8 cellular contexts compared by ENCODE assay signal in the genomic region with DNA sequence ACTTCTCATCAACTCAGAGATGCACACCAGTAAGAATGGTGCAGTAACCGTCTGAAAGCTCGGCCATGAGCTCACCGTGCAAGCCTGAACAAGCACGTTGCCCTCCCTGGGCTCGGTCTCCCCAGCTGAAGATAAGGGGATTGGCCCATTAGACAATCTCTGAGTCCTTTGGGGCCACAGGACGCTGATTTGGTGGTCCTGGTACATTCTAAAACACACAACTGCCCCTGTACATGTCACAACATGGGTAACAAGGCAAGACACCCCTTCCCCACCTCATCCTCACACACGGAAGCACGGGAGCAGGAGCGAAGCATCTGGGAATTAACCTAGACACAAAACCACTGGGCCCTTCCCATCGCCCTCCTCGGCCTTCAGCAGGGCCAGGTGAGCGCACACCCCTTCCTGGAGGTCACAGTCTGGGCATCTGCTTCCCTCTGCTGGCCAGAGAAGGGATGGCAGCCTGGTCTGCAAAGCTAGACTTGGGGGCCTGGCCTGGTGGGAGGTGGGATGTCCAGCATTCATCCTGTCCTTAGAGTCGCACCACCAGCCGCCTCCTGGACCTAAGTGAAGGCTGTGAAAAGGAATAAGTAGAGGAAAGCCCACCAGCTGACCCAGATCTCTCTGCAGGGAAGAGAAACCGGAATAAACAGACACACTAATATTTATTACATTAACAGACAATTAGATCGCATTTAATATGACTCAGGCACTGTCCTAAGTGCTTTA. TPM values are rescaled to one million over a fixed set of nuclear protein-coding genes. Genes with fewer than 3 reads are reported as not detected.
DNase-seq lines count a peak whose midpoint lies in the region; ATAC-seq and TF ChIP-seq lines count a peak whose summit lies in the region.

No MANE protein-coding gene starts in this region.

- TF ChIP-seq CTCF in foreskin fibroblast (IDR thresholded peaks at IDR 0.05; ENCODE audit: low read depth, low read length) (peak; percentile 96), osteocyte (IDR thresholded peaks at IDR 0.05) (peak; percentile 83), upper lobe of left lung (IDR thresholded peaks at IDR 0.05) (peak; percentile 83 to 95 (median 90))

- H3K4me1 Mint-ChIP-seq in osteocyte (ENCODE audit: unreplicated experiment) = no peaks in the 10 kb centered on the region

- H3K9me3 ChIP-seq in upper lobe of left lung = no peaks in the 10 kb centered on the region

- peak; percentile 66 for ATAC-seq in HG03521 (IDR thresholded peaks at IDR 0.05; ENCODE audit: unreplicated experiment)
- ATAC-seq in upper lobe of left lung (ENCODE audit: low FRiP score in 2 of 2) = peak; percentile 76 to 87

- no peak overlapping the region for H3K27ac Mint-ChIP-seq in osteocyte (ENCODE audit: unreplicated experiment)

- 18 to 34% methylated on average over 8 to 16 of the region's 16 CpGs for WGBS in upper lobe of left lung, 2 donors

- H3K36me3 Mint-ChIP-seq in osteocyte (ENCODE audit: unreplicated experiment) = peaks cover 2% of the 10 kb centered on the region

- H3K36me3 ChIP-seq in upper lobe of left lung = no peaks in the 10 kb centered on the region

- no peak for TF ChIP-seq POLR2A in upper lobe of left lung (IDR thresholded peaks at IDR 0.05)

- peaks cover 65% of the 10 kb centered on the region for H3K27me3 Mint-ChIP-seq in osteocyte (ENCODE audit: unreplicated experiment)

- H3K4me1 ChIP-seq in upper lobe of left lung = no peaks in the 10 kb centered on the region

- H3K27ac ChIP-seq in upper lobe of left lung = no peak overlapping the region

- no peak for TF ChIP-seq EP300 in upper lobe of left lung (IDR thresholded peaks at IDR 0.05)

- no peak overlapping the region for H3K4me3 Mint-ChIP-seq in osteocyte (ENCODE audit: unreplicated experiment)

- no peak overlapping the region for H3K4me3 ChIP-seq in foreskin fibroblast (ENCODE audit: low read depth in 1 of 2, low read length in 2 of 2)
- H3K4me3 ChIP-seq in upper lobe of left lung = no peak overlapping the region

- H3K27me3 ChIP-seq in upper lobe of left lung = no peaks in the 10 kb centered on the region

- H3K9me3 Mint-ChIP-seq in osteocyte (ENCODE audit: unreplicated experiment) = no peaks in the 10 kb centered on the region

- DNase-seq in SKM-1 treated with dmso at 0.1 percent for 144 hours (lab: John Stamatoyannopoulos, UW; ENCODE audit: unreplicated experiment) (peak; percentile 7), SKM-1 (lab: John Stamatoyannopoulos, UW; ENCODE audit: unreplicated experiment) (no peak), OCI-M1 (lab: John Stamatoyannopoulos, UW) (peak; percentile 74), foreskin fibroblast (peak in 1 of 2 donors; percentile 80), osteocyte (ENCODE audit: extremely low spot score, unreplicated experiment) (peak; percentile 89), upper lobe of left lung (peak in 1 of 2 donors; percentile 63)
- DNase-seq in activated T-cell treated with anti-CD3 and anti-CD28 coated beads, Interleukin-2, amount 50 U/mL, for 48 hours = peak; percentile 89 to 90

RNA-seq across cellular contexts. Expression of a gene that starts 18.9 kb away (rescaled TPM):
- total RNA-seq in osteocyte (33.8 and 34.5 TPM in 2 replicates), upper lobe of left lung (10 to 100 TPM; 19.8 to 54.5 (median 28.6) TPM)
